In the genomic region with DNA sequence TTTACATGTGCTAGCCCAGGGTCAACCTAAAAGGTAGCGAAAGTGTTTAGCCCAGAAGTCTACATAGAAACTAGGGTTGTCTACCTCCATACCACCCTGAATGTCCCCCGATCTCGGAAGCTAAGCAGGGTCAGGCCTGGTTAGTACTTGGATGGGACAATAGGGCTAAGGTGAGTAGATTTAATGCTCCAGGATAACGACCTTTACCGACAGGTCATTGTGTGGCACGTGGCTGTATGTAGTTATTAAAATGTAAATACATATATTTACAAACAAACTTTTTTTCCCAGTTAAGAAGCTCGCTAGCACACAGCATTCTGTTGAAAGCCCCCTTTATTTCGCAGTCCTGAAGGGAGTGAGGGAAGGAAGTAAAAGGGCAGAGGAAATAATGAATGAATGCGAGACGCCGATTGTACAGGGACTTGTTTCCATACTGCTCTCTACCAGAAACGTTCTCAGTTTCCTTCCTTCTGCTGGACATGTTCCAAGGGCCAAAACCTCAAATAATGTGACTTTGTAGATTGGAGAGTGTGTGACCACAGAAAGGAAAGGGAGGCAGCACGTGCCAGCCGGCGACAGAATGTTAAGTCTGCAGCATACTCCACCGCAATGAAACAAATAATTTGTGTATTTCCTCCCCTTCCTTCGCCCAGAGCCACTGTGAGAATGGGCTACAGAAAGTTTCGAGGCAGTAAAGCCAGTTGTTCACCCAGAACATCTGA, we compare ENCODE assay signal across 8 cellular contexts. TPM values are rescaled to one million over a fixed set of nuclear protein-coding genes. Genes with fewer than 3 reads are reported as not detected.
DNase-seq lines count a peak whose midpoint lies in the region; ATAC-seq and TF ChIP-seq lines count a peak whose summit lies in the region.

No MANE protein-coding gene starts in this region.

- no peaks in the 10 kb centered on the region for H3K9me3 Mint-ChIP-seq in activated CD8-positive, alpha-beta memory T cell treated with anti-CD3 and anti-CD28 coated beads, Interleukin-2, amount 10 ng/mL, durations not matched to agents 7 days and 5 days (ENCODE audit: low read depth)
- no peaks in the 10 kb centered on the region for H3K9me3 Mint-ChIP-seq in natural killer cell treated with Interleukin-12 subunit alpha and Interleukin-12 subunit beta and Interleukin-15 and Interleukin-18, amount 100 ng/mL, for 72 hours

- peak overlapping the region; percentile 99 for H3K27ac Mint-ChIP-seq in activated CD8-positive, alpha-beta memory T cell treated with anti-CD3 and anti-CD28 coated beads, Interleukin-2, amount 10 ng/mL, durations not matched to agents 7 days and 5 days
- peak overlapping the region; percentile 93 to 96 for H3K27ac Mint-ChIP-seq in natural killer cell treated with Interleukin-12 subunit alpha and Interleukin-12 subunit beta and Interleukin-15 and Interleukin-18, amount 100 ng/mL, for 72 hours

- no peaks in the 10 kb centered on the region for H3K9me2 ChIP-seq in MM.1S (replicated peaks; ENCODE audit: insufficient read depth, low read length)

- peak; percentile 67 for DNase-seq in DMS 273 (lab: John Stamatoyannopoulos, UW; ENCODE audit: unreplicated experiment)
- DNase-seq in DMS 273 treated with DMSO at 0.1 percent for 48 hours (lab: John Stamatoyannopoulos, UW) = no peak
- DNase-seq in H7 = no peak
- peak; percentile 26 for DNase-seq in MM.1S
- peak; percentile 69 for DNase-seq in activated CD8-positive, alpha-beta memory T cell treated with anti-CD3 and anti-CD28 coated beads, Interleukin-2, amount 10 ng/mL, durations not matched to agents 7 days and 5 days
- DNase-seq in esophagus muscularis mucosa (ENCODE audit: extremely low spot score) = no peak
- no peak for DNase-seq in natural killer cell treated with Interleukin-12 subunit alpha and Interleukin-12 subunit beta and Interleukin-15 and Interleukin-18, amount 100 ng/mL, for 72 hours (ENCODE audit: low spot score)
- DNase-seq in aorta = peak in 1 of 2 donors; percentile 53

- 7% methylated on average over 18 of the region's 18 CpGs for WGBS in esophagus muscularis mucosa
- 5% methylated on average over 18 of the region's 18 CpGs for WGBS in aorta, 2 donors

- no peaks in the 10 kb centered on the region for H3K36me3 ChIP-seq in H7 (replicated peaks; ENCODE audit: control insufficient read depth, insufficient read depth, low read length)
- H3K36me3 ChIP-seq in MM.1S (replicated peaks; ENCODE audit: insufficient read depth, low read length) = no peaks in the 10 kb centered on the region
- peaks cover 0 to 5% (median 0%) of the 10 kb centered on the region in 4 donors for H3K36me3 ChIP-seq in esophagus muscularis mucosa
- H3K36me3 ChIP-seq in aorta (ENCODE audit: control insufficient read depth in 1 of 2, insufficient read depth in 2 of 2, low read length in 1 of 2) = no peaks in the 10 kb centered on the region

- TF ChIP-seq EP300 in esophagus muscularis mucosa (IDR thresholded peaks at IDR 0.05) = no peak

- no peaks in the 10 kb centered on the region for H3K27me3 Mint-ChIP-seq in activated CD8-positive, alpha-beta memory T cell treated with anti-CD3 and anti-CD28 coated beads, Interleukin-2, amount 10 ng/mL, durations not matched to agents 7 days and 5 days
- no peaks in the 10 kb centered on the region for H3K27me3 Mint-ChIP-seq in natural killer cell treated with Interleukin-12 subunit alpha and Interleukin-12 subunit beta and Interleukin-15 and Interleukin-18, amount 100 ng/mL, for 72 hours

- H3K4me1 Mint-ChIP-seq in activated CD8-positive, alpha-beta memory T cell treated with anti-CD3 and anti-CD28 coated beads, Interleukin-2, amount 10 ng/mL, durations not matched to agents 7 days and 5 days = peaks cover 37% of the 10 kb centered on the region
- peaks cover 27 to 29% of the 10 kb centered on the region in 2 donors for H3K4me1 Mint-ChIP-seq in natural killer cell treated with Interleukin-12 subunit alpha and Interleukin-12 subunit beta and Interleukin-15 and Interleukin-18, amount 100 ng/mL, for 72 hours (ENCODE audit: low read depth in 2 of 2)

- no peaks in the 10 kb centered on the region for H4K20me1 ChIP-seq in MM.1S (ENCODE audit: insufficient read depth, low read length)

- H3K36me3 Mint-ChIP-seq in activated CD8-positive, alpha-beta memory T cell treated with anti-CD3 and anti-CD28 coated beads, Interleukin-2, amount 10 ng/mL, durations not matched to agents 7 days and 5 days = peaks cover 13% of the 10 kb centered on the region
- H3K36me3 Mint-ChIP-seq in natural killer cell treated with Interleukin-12 subunit alpha and Interleukin-12 subunit beta and Interleukin-15 and Interleukin-18, amount 100 ng/mL, for 72 hours = no peaks in the 10 kb centered on the region

- CTCF ChIA-PET in activated CD8-positive, alpha-beta memory T cell treated with anti-CD3 and anti-CD28 coated beads, Interleukin-2, amount 10 ng/mL, durations not matched to agents 7 days and 5 days (lab: Charles Lee) = interaction anchor here (0.8 to 1.4 kb wide), 4 partner anchors 8 to 490 kb away, joined by 3 to 5 read pairs (median 4); no protein-coding TSS in a partner anchor

- H3K9ac ChIP-seq in MM.1S (ENCODE audit: low read length) = peak overlapping the region; percentile 70

- H3K9me3 ChIP-seq in MM.1S (replicated peaks; ENCODE audit: insufficient read depth, low read length) (no peaks in the 10 kb centered on the region), esophagus muscularis mucosa (no peaks in the 10 kb centered on the region), aorta (ENCODE audit: control insufficient read depth, low read length) (no peaks in the 10 kb centered on the region)

- H3F3A ChIP-seq in MM.1S (ENCODE audit: insufficient read depth, low read length) = no peaks in the 10 kb centered on the region

- TF ChIP-seq POLR2A in esophagus muscularis mucosa (IDR thresholded peaks at IDR 0.05; ENCODE audit: low read depth) = no peak

- peak; percentile 5 for ATAC-seq in activated CD8-positive, alpha-beta memory T cell treated with anti-CD3 and anti-CD28 coated beads, Interleukin-2, amount 10 ng/mL, durations not matched to agents 7 days and 5 days
- ATAC-seq in natural killer cell treated with Interleukin-12 subunit alpha and Interleukin-12 subunit beta and Interleukin-15 and Interleukin-18, amount 100 ng/mL, for 72 hours = no peak
- peak; percentile 34 for ATAC-seq in aorta (ENCODE audit: low FRiP score)

- H3K27me3 ChIP-seq in H7 (ENCODE audit: control insufficient read depth, insufficient read depth, low read length) (no peaks in the 10 kb centered on the region), MM.1S (replicated peaks; ENCODE audit: insufficient read depth, low read length) (no peaks in the 10 kb centered on the region), esophagus muscularis mucosa (no peaks in the 10 kb centered on the region), aorta (ENCODE audit: control insufficient read depth in 1 of 2, insufficient read depth in 2 of 2, low read length in 1 of 2) (no peaks in the 10 kb centered on the region)

- H2AFZ ChIP-seq in MM.1S (ENCODE audit: low read length) = peak overlapping the region; percentile 78

- intact Hi-C loops in esophagus muscularis mucosa (cut with DNase I) (loop anchor here (5.0 kb wide), 1 partner anchor 388 kb away; a partner anchor contains a TSS), aorta (cut with DNase I) (no loop called here)

- TF ChIP-seq CTCF in MM.1S (IDR thresholded peaks at IDR 0.05; ENCODE audit: low read length) = no peak
- no peak for TF ChIP-seq CTCF in esophagus muscularis mucosa (IDR thresholded peaks at IDR 0.05)

- H3K4me3 Mint-ChIP-seq in activated CD8-positive, alpha-beta memory T cell treated with anti-CD3 and anti-CD28 coated beads, Interleukin-2, amount 10 ng/mL, durations not matched to agents 7 days and 5 days = peak overlapping the region; percentile 93
- peak overlapping the region; percentile 93 for H3K4me3 Mint-ChIP-seq in natural killer cell treated with Interleukin-12 subunit alpha and Interleukin-12 subunit beta and Interleukin-15 and Interleukin-18, amount 100 ng/mL, for 72 hours

- peaks cover 19% of the 10 kb centered on the region for H3K79me2 ChIP-seq in MM.1S (ENCODE audit: low read length)

- H3K4me3 ChIP-seq in H7 (ENCODE audit: insufficient read depth, low read depth, low read length) = peak overlapping the region; percentile 79
- H3K4me3 ChIP-seq in MM.1S (ENCODE audit: low read length) = peak overlapping the region; percentile 78
- H3K4me3 ChIP-seq in esophagus muscularis mucosa = peak overlapping the region; percentile 62 to 88 (median 75)
- H3K4me3 ChIP-seq in aorta (ENCODE audit: low read length in 2 of 2) = peak overlapping the region; percentile 73 to 86

- H3K4me2 ChIP-seq in MM.1S (ENCODE audit: low read depth, low read length) = peak overlapping the region; percentile 67

- H3K4me1 ChIP-seq in MM.1S (ENCODE audit: low read length) (no peaks in the 10 kb centered on the region; the same call in 1 of the 2 replicates), esophagus muscularis mucosa (peaks cover 17 to 41% (median 40%) of the 10 kb centered on the region in 4 donors), aorta (ENCODE audit: control insufficient read depth in 1 of 2, insufficient read depth in 2 of 2, low read length in 2 of 2) (peaks cover 0 to 2% of the 10 kb centered on the region in 2 donors)

- H3K27ac ChIP-seq in MM.1S (ENCODE audit: low read length) = peak overlapping the region; percentile 63; the same call in 1 of the 2 replicates
- peak overlapping the region; percentile 67 to 82 (median 72) for H3K27ac ChIP-seq in esophagus muscularis mucosa (replicated peaks in 1 of 4)
- H3K27ac ChIP-seq in aorta (ENCODE audit: low read depth in 1 of 2, low read length in 2 of 2) = peak overlapping the region in 1 of 2 donors; percentile 62

RNA-seq across cellular contexts. Expression of a gene that starts 0.6 kb away (rescaled TPM):
- total RNA-seq in H7 (2014; rRNA removed; shearing (Covaris generic)) = 3.8 and 9.1 TPM in 2 replicates
- total RNA-seq in activated CD8-positive, alpha-beta memory T cell treated with anti-CD3 and anti-CD28 coated beads, Interleukin-2, amount 10 ng/mL, durations not matched to agents 7 days and 5 days = 10 to 100 TPM; 22.1 to 24.3 TPM
- total RNA-seq in esophagus muscularis mucosa (1 to 10 TPM; 2.4 to 4.0 (median 3.2) TPM), aorta (1 to 10 TPM; 5.4 to 9.1 TPM)
- 10 to 100 TPM; 11.1 to 26.9 TPM for total RNA-seq in natural killer cell treated with Interleukin-12 subunit alpha and Interleukin-12 subunit beta and Interleukin-15 and Interleukin-18, amount 100 ng/mL, for 72 hours
- 1 to 10 TPM; 1.0 to 8.0 TPM for polyA plus RNA-seq in aorta

RNA-seq across cellular contexts. Expression of a gene that starts 0.7 kb away (rescaled TPM):
- 21.9 and 24.9 TPM in 2 replicates for total RNA-seq in H7 (2014; rRNA removed; shearing (Covaris generic))
- total RNA-seq in activated CD8-positive, alpha-beta memory T cell treated with anti-CD3 and anti-CD28 coated beads, Interleukin-2, amount 10 ng/mL, durations not matched to agents 7 days and 5 days = 10 to 100 TPM; 17.9 to 18.4 TPM
- 10 to 100 TPM; 15.1 to 24.1 (median 19.7) TPM for total RNA-seq in esophagus muscularis mucosa
- 10 to 100 TPM; 21.8 to 23.3 TPM for total RNA-seq in natural killer cell treated with Interleukin-12 subunit alpha and Interleukin-12 subunit beta and Interleukin-15 and Interleukin-18, amount 100 ng/mL, for 72 hours
- total RNA-seq in aorta = 10 to 100 TPM; 16.5 to 26.1 TPM
- polyA plus RNA-seq in aorta = 10 to 100 TPM in 1 of 2 donors, 1 to 10 TPM in 1; 5.0 to 10.9 TPM

Comparison
In these comparisons a context has a peak if more than half of its experiments do, and no peak if none do; other contexts are left out.
1. DNase-seq: peak in DMS 273 (single experiment), MM.1S (single experiment) and activated CD8-positive, alpha-beta memory T cell treated with anti-CD3 and anti-CD28 coated beads, Interleukin-2, amount 10 ng/mL, durations not matched to agents 7 days and 5 days (single experiment); none in DMS 273 treated with DMSO at 0.1 percent for 48 hours (single experiment), H7 (single experiment), esophagus muscularis mucosa (single experiment) and natural killer cell treated with Interleukin-12 subunit alpha and Interleukin-12 subunit beta and Interleukin-15 and Interleukin-18, amount 100 ng/mL, for 72 hours (single experiment).
2. ATAC-seq: peak in activated CD8-positive, alpha-beta memory T cell treated with anti-CD3 and anti-CD28 coated beads, Interleukin-2, amount 10 ng/mL, durations not matched to agents 7 days and 5 days (single experiment) and aorta (single experiment); none in natural killer cell treated with Interleukin-12 subunit alpha and Interleukin-12 subunit beta and Interleukin-15 and Interleukin-18, amount 100 ng/mL, for 72 hours (0 of 2).
3. Peak in every context shown above with its lines, with median percentiles within 50 percentile points of each other: H3K4me3 ChIP-seq.